8 cellular contexts compared by ENCODE assay signal in genomic region chr3:179071161-179071568, GRCh38. TPM values are rescaled to one million over a fixed set of nuclear protein-coding genes. Genes with fewer than 3 reads are reported as not detected.
A peak's percentile ranks its signal among the peaks of the same experiment; 100 is the strongest.
DNase-seq lines count a peak whose midpoint lies in the region; ATAC-seq and TF ChIP-seq lines count a peak whose summit lies in the region.

No MANE protein-coding gene starts in this region.

- H3K4me1 ChIP-seq in HCT116 (ENCODE audit: control insufficient read depth in 1 of 2, insufficient read depth in 2 of 2, low read length in 2 of 2): peaks cover 11 to 24% of the 10 kb centered on the region in 2 experiments
- peaks cover 12% of the 10 kb centered on the region; the same call in 1 of the 2 replicates for H3K4me1 ChIP-seq in MM.1S (ENCODE audit: low read length)
- H3K4me1 ChIP-seq in naive thymus-derived CD4-positive, alpha-beta T cell (ENCODE audit: control insufficient read depth in 2 of 2, insufficient read depth in 2 of 2, low read length in 2 of 2): peaks cover 13 to 18% of the 10 kb centered on the region in 2 donors

- no peaks in the 10 kb centered on the region for H3K27me3 ChIP-seq in HCT116 (ENCODE audit: insufficient read depth, low read length)
- H3K27me3 ChIP-seq in MM.1S (replicated peaks; ENCODE audit: insufficient read depth, low read length): peaks cover 45% of the 10 kb centered on the region
- H3K27me3 ChIP-seq in naive thymus-derived CD4-positive, alpha-beta T cell (ENCODE audit: control insufficient read depth in 2 of 2, insufficient read depth in 2 of 2, low read length in 2 of 2): no peaks in the 10 kb centered on the region

- no peak for DNase-seq in HCT116 (ENCODE audit: low read depth, low spot score)
- DNase-seq in MM.1S: peak; percentile 51
- peak; percentile 79 for DNase-seq in activated CD4-positive, alpha-beta memory T cell treated with anti-CD3 and anti-CD28 coated beads for 36 hours
- DNase-seq in effector memory CD8-positive, alpha-beta T cell: peak in 2 of 3 experiments; percentile 45
- peak in 8 of 9 donors; percentile 22 to 84 (median 52) for DNase-seq in naive thymus-derived CD4-positive, alpha-beta T cell
- peak; percentile 54 to 73 for DNase-seq in stimulated activated naive CD8-positive, alpha-beta T cell treated with anti-CD3 and anti-CD28 coated beads, Interleukin-15, amount 100 ng/mL, for 72 hours
- DNase-seq in SKM-1 (lab: John Stamatoyannopoulos, UW; ENCODE audit: unreplicated experiment): no peak

- H3K4me1 Mint-ChIP-seq in activated CD4-positive, alpha-beta memory T cell treated with anti-CD3 and anti-CD28 coated beads for 36 hours (ENCODE audit: low read depth): peaks cover 35% of the 10 kb centered on the region
- peaks cover 16 to 22% of the 10 kb centered on the region in 2 donors for H3K4me1 Mint-ChIP-seq in effector memory CD8-positive, alpha-beta T cell (ENCODE audit: low read depth in 2 of 2)
- H3K4me1 Mint-ChIP-seq in naive thymus-derived CD4-positive, alpha-beta T cell: peaks cover 28 to 86% (median 62%) of the 10 kb centered on the region in 7 donors
- peaks cover 36% of the 10 kb centered on the region for H3K4me1 Mint-ChIP-seq in stimulated activated naive CD8-positive, alpha-beta T cell treated with anti-CD3 and anti-CD28 coated beads, Interleukin-15, amount 100 ng/mL, for 72 hours

- no peak for TF ChIP-seq RAD21 in HCT116 (IDR thresholded peaks at IDR 0.05; ENCODE audit: low read depth)

- H3K9ac ChIP-seq in HCT116 (ENCODE audit: low read length): peak overlapping the region; percentile 66
- no peak overlapping the region for H3K9ac ChIP-seq in MM.1S (ENCODE audit: low read length)

- peak overlapping the region; percentile 83 for H3K4me2 ChIP-seq in HCT116 (ENCODE audit: low read length)
- H3K4me2 ChIP-seq in MM.1S (ENCODE audit: low read depth, low read length): peak overlapping the region; percentile 93

- H3K36me3 ChIP-seq in HCT116 (ENCODE audit: control insufficient read depth in 1 of 2, insufficient read depth in 2 of 2, low read length in 2 of 2): no peaks in the 10 kb centered on the region; a peak in 1 of 4 replicates
- no peaks in the 10 kb centered on the region for H3K36me3 ChIP-seq in MM.1S (replicated peaks; ENCODE audit: insufficient read depth, low read length)
- peaks cover 0 to 17% (median 5%) of the 10 kb centered on the region in 3 experiments for H3K36me3 ChIP-seq in naive thymus-derived CD4-positive, alpha-beta T cell (ENCODE audit: control insufficient read depth in 2 of 3, insufficient read depth in 3 of 3, low read length in 3 of 3)

- no peak for TF ChIP-seq POLR2A in HCT116 (IDR thresholded peaks at IDR 0.05; ENCODE audit: borderline replicate concordance, extremely low read depth, insufficient read depth, insufficient read length)

- peak; percentile 31 for ATAC-seq in GM18499 (IDR thresholded peaks at IDR 0.05; ENCODE audit: insufficient read depth, unreplicated experiment)
- no peak for ATAC-seq in HCT116
- ATAC-seq in effector memory CD8-positive, alpha-beta T cell (replicated peaks): peak; percentile 68
- ATAC-seq in naive thymus-derived CD4-positive, alpha-beta T cell: peak; percentile 81
- peak; percentile 80 for ATAC-seq in stimulated activated naive CD8-positive, alpha-beta T cell treated with anti-CD3 and anti-CD28 coated beads, Interleukin-15, amount 100 ng/mL, for 72 hours

- intact Hi-C loops in HCT116 (cut with micrococcal nuclease): loop anchor here (5.0 kb wide), 1 partner anchor 54 kb away; no protein-coding TSS in a partner anchor
- intact Hi-C loops in activated CD4-positive, alpha-beta memory T cell treated with anti-CD3 and anti-CD28 coated beads for 36 hours (cut with micrococcal nuclease): loop anchor here (1.0 to 2.0 kb wide), 6 partner anchors 34 to 492 kb away; partner anchors contain the start of genes ACTL6A, MFN1 and ZNF639
- intact Hi-C loops in naive thymus-derived CD4-positive, alpha-beta T cell (cut with micrococcal nuclease): loop anchor here (1.0 to 5.0 kb wide), 12 partner anchors 20 to 1841 kb away; partner anchors contain the start of genes ACTL6A (in 2 of the 2), FXR1 (in 1 of the 2), MRPL47 (in 1 of the 2) and NDUFB5 (in 1 of the 2)

- POLR2A ChIA-PET in HCT116 (lab: Charles Lee): interaction anchor here (0.8 kb wide), 1 partner anchor 13 kb away, joined by 3 read pairs; no protein-coding TSS in a partner anchor
- POLR2A ChIA-PET in activated CD4-positive, alpha-beta memory T cell treated with anti-CD3 and anti-CD28 coated beads for 36 hours (lab: Charles Lee): interaction anchor here (0.9 to 1.6 kb wide), 6 partner anchors 12 to 252 kb away, joined by 4 to 7 read pairs (median 4); partner anchors contain the start of gene ZNF639
- POLR2A ChIA-PET in naive thymus-derived CD4-positive, alpha-beta T cell (lab: Charles Lee): interaction anchor here (0.6 to 4.8 kb wide), 12 partner anchors 9 to 276 kb away, joined by 3 to 41 read pairs (median 4); partner anchors contain the start of genes MFN1, PIK3CA and ZNF639

- CTCF ChIA-PET in HCT116 (lab: Charles Lee): interaction anchor here (1.3 to 2.4 kb wide), 2 partner anchors 11 to 244 kb away, joined by 3 to 10 read pairs; no protein-coding TSS in a partner anchor
- CTCF ChIA-PET in activated CD4-positive, alpha-beta memory T cell treated with anti-CD3 and anti-CD28 coated beads for 36 hours (lab: Charles Lee): interaction anchor here (1.2 to 4.9 kb wide), 6 partner anchors 12 to 250 kb away, joined by 3 to 34 read pairs (median 12); no protein-coding TSS in a partner anchor
- CTCF ChIA-PET in naive thymus-derived CD4-positive, alpha-beta T cell (lab: Charles Lee): interaction anchor here (0.8 to 2.7 kb wide), 5 partner anchors 43 to 244 kb away, joined by 3 to 9 read pairs (median 4); partner anchors contain the start of gene PIK3CA

- H4K20me1 ChIP-seq in HCT116 (ENCODE audit: insufficient read depth) (no peaks in the 10 kb centered on the region), MM.1S (ENCODE audit: insufficient read depth, low read length) (no peaks in the 10 kb centered on the region)

- no peaks in the 10 kb centered on the region for H3K9me3 Mint-ChIP-seq in activated CD4-positive, alpha-beta memory T cell treated with anti-CD3 and anti-CD28 coated beads for 36 hours
- H3K9me3 Mint-ChIP-seq in effector memory CD8-positive, alpha-beta T cell: no peaks in the 10 kb centered on the region
- no peaks in the 10 kb centered on the region for H3K9me3 Mint-ChIP-seq in naive thymus-derived CD4-positive, alpha-beta T cell
- no peaks in the 10 kb centered on the region for H3K9me3 Mint-ChIP-seq in stimulated activated naive CD8-positive, alpha-beta T cell treated with anti-CD3 and anti-CD28 coated beads, Interleukin-15, amount 100 ng/mL, for 72 hours

- H3K36me3 Mint-ChIP-seq in activated CD4-positive, alpha-beta memory T cell treated with anti-CD3 and anti-CD28 coated beads for 36 hours: peaks cover 6% of the 10 kb centered on the region
- peaks cover 15% of the 10 kb centered on the region for H3K36me3 Mint-ChIP-seq in effector memory CD8-positive, alpha-beta T cell (ENCODE audit: insufficient read depth)
- H3K36me3 Mint-ChIP-seq in naive thymus-derived CD4-positive, alpha-beta T cell: peaks cover 0 to 22% (median 15%) of the 10 kb centered on the region in 5 donors

- peak overlapping the region; percentile 68 for H3K27ac ChIP-seq in HCT116 (ENCODE audit: low read depth, low read length)
- H3K27ac ChIP-seq in MM.1S (ENCODE audit: low read length): no peak overlapping the region
- H3K27ac ChIP-seq in naive thymus-derived CD4-positive, alpha-beta T cell (ENCODE audit: low read depth, low read length): peak overlapping the region; percentile 87

- H3K9me3 ChIP-seq in HCT116 (ENCODE audit: control insufficient read depth in 1 of 2, insufficient read depth in 1 of 2, low read depth in 1 of 2, low read length in 2 of 2): no peaks in the 10 kb centered on the region
- no peaks in the 10 kb centered on the region for H3K9me3 ChIP-seq in MM.1S (replicated peaks; ENCODE audit: insufficient read depth, low read length)
- H3K9me3 ChIP-seq in naive thymus-derived CD4-positive, alpha-beta T cell (ENCODE audit: control insufficient read depth in 2 of 3, low read length in 3 of 3): no peaks in the 10 kb centered on the region

- H3K4me3 ChIP-seq in HCT116 (replicated peaks in 1 of 2; ENCODE audit: low read depth in 1 of 2, low read length in 2 of 2): peak overlapping the region; percentile 66 to 78
- H3K4me3 ChIP-seq in MM.1S (ENCODE audit: low read length): peak overlapping the region; percentile 73
- H3K4me3 ChIP-seq in naive thymus-derived CD4-positive, alpha-beta T cell (ENCODE audit: low read length): peak overlapping the region; percentile 74

- no TSS peak for BruUV-seq in HCT116 (replicated peaks; lab: Mats Ljungman, UMichigan)

- H2AFZ ChIP-seq in HCT116 (ENCODE audit: low read depth, low read length, poor library complexity, severe bottlenecking): no peak overlapping the region
- H2AFZ ChIP-seq in MM.1S (ENCODE audit: low read length): peak overlapping the region; percentile 92

- RAD21 ChIA-PET in HCT116 (lab: Charles Lee; ENCODE audit: low non-redundant PET in 1 of 2, low total read pairs in 2 of 2, uncharacterized antibody in 2 of 2, unreplicated experiment in 2 of 2): no interaction called here

- peaks cover 9% of the 10 kb centered on the region for H3F3A ChIP-seq in MM.1S (ENCODE audit: insufficient read depth, low read length)

- H3K27ac Mint-ChIP-seq in activated CD4-positive, alpha-beta memory T cell treated with anti-CD3 and anti-CD28 coated beads for 36 hours: peak overlapping the region; percentile 89
- peak overlapping the region; percentile 24 to 90 for H3K27ac Mint-ChIP-seq in effector memory CD8-positive, alpha-beta T cell
- H3K27ac Mint-ChIP-seq in naive thymus-derived CD4-positive, alpha-beta T cell: peak overlapping the region; percentile 89 to 98 (median 95)
- peak overlapping the region; percentile 95 to 97 for H3K27ac Mint-ChIP-seq in stimulated activated naive CD8-positive, alpha-beta T cell treated with anti-CD3 and anti-CD28 coated beads, Interleukin-15, amount 100 ng/mL, for 72 hours

- H3K79me2 ChIP-seq in HCT116 (ENCODE audit: insufficient read depth, low read length) (peaks cover 9% of the 10 kb centered on the region), MM.1S (ENCODE audit: low read length) (no peaks in the 10 kb centered on the region)

- H3K9me2 ChIP-seq in HCT116 (ENCODE audit: insufficient read depth) (no peaks in the 10 kb centered on the region), MM.1S (replicated peaks; ENCODE audit: insufficient read depth, low read length) (no peaks in the 10 kb centered on the region)

- H3K4me3 Mint-ChIP-seq in activated CD4-positive, alpha-beta memory T cell treated with anti-CD3 and anti-CD28 coated beads for 36 hours: peak overlapping the region; percentile 96
- peak overlapping the region; percentile 76 to 93 for H3K4me3 Mint-ChIP-seq in effector memory CD8-positive, alpha-beta T cell
- peak overlapping the region; percentile 97 to 100 (median 98) for H3K4me3 Mint-ChIP-seq in naive thymus-derived CD4-positive, alpha-beta T cell
- H3K4me3 Mint-ChIP-seq in stimulated activated naive CD8-positive, alpha-beta T cell treated with anti-CD3 and anti-CD28 coated beads, Interleukin-15, amount 100 ng/mL, for 72 hours: peak overlapping the region; percentile 98 to 99

- TF ChIP-seq CTCF in HCT116 (IDR thresholded peaks at IDR 0.05 in 2 of 3, conservative IDR thresholded peaks at IDR 0.05 in 1 of 3; ENCODE audit: borderline replicate concordance in 1 of 3, insufficient read depth in 1 of 3, low read depth in 2 of 3, low read length in 2 of 3) (no peak), MM.1S (IDR thresholded peaks at IDR 0.05; ENCODE audit: low read length) (no peak)

- H3K27me3 Mint-ChIP-seq in activated CD4-positive, alpha-beta memory T cell treated with anti-CD3 and anti-CD28 coated beads for 36 hours: no peaks in the 10 kb centered on the region
- no peaks in the 10 kb centered on the region for H3K27me3 Mint-ChIP-seq in effector memory CD8-positive, alpha-beta T cell
- H3K27me3 Mint-ChIP-seq in naive thymus-derived CD4-positive, alpha-beta T cell: no peaks in the 10 kb centered on the region
- H3K27me3 Mint-ChIP-seq in stimulated activated naive CD8-positive, alpha-beta T cell treated with anti-CD3 and anti-CD28 coated beads, Interleukin-15, amount 100 ng/mL, for 72 hours: no peaks in the 10 kb centered on the region

RNA-seq across cellular contexts. Expression of gene ZMAT3, which starts 0.4 kb away (rescaled TPM):
- total RNA-seq in HCT116 (2021; ENCODE audit: unreplicated experiment): 12.1 TPM
- 5.4 and 6.6 TPM in 2 replicates for polyA plus RNA-seq in HCT116 (2012)
- 1 to 10 TPM; 9.0 TPM for total RNA-seq in activated CD4-positive, alpha-beta memory T cell treated with anti-CD3 and anti-CD28 coated beads for 36 hours
- 10 to 100 TPM; 20.6 to 23.7 (median 21.7) TPM for total RNA-seq in naive thymus-derived CD4-positive, alpha-beta T cell
- 10 to 100 TPM; 16.7 to 26.0 TPM for polyA plus RNA-seq in naive thymus-derived CD4-positive, alpha-beta T cell

Comparison
In these comparisons a context has a peak if more than half of its experiments do, and no peak if none do; other contexts are left out.
1. DNase-seq: peak in MM.1S (single experiment), activated CD4-positive, alpha-beta memory T cell treated with anti-CD3 and anti-CD28 coated beads for 36 hours (single experiment), effector memory CD8-positive, alpha-beta T cell (2 of 3), naive thymus-derived CD4-positive, alpha-beta T cell (8 of 9) and stimulated activated naive CD8-positive, alpha-beta T cell treated with anti-CD3 and anti-CD28 coated beads, Interleukin-15, amount 100 ng/mL, for 72 hours (2 of 2); none in HCT116 (single experiment) and SKM-1 (single experiment).
2. Peak in every context shown above with its lines, with median percentiles within 50 percentile points of each other: H3K4me3 ChIP-seq, H3K27ac Mint-ChIP-seq and H3K4me3 Mint-ChIP-seq.